Comparison of ENCODE assay signal across 1 cellular context in genomic region chr4:82889287-82889686, GRCh38.
TF ChIP-seq lines count a peak whose summit lies in the region.

No MANE protein-coding gene starts in this region.

TF ChIP-seq in K562, 482 proteins besides CTCF, POLR2A, EP300 and RAD21:
- peak; percentile 33 to 62; a peak in 2 of 4 replicates for TF ChIP-seq MNT (conservative IDR thresholded peaks at IDR 0.05)
- no peak for TF ChIP-seq FOXP4 (CRISPR knock-in tag; IDR thresholded peaks at IDR 0.05; ENCODE audit: borderline replicate concordance)
- peak in 1 of 2 experiments; percentile 26 for TF ChIP-seq E2F6 (IDR thresholded peaks at IDR 0.05; ENCODE audit: borderline replicate concordance in 1 of 2, extremely low read depth in 1 of 2, insufficient read depth in 1 of 2, insufficient read length in 1 of 2, low read depth in 1 of 2, low read length in 1 of 2, poor library complexity in 1 of 2, severe bottlenecking in 1 of 2)
